ENCODE assay signal across 35 cellular contexts in the genomic region with DNA sequence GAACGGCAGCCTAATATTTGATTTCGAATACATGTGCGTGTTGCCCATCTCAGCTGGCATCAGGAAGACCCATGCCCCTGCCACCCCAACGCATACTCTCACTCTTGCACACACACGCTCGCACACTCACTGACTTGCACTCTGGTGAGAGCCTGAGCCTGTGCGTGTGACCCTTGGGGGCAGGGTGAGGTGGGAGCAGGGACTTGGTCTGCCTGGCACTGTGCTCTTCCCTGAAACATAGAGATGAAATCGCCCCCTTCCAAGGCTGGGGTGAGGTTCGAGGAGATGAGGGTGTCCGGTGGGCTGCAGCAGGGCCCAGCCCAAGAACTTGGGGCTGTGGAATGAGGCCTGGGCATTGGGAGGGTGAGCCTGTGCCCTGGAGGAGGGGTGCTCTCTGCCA. TPM values are rescaled to one million over a fixed set of nuclear protein-coding genes. Genes with fewer than 3 reads are reported as not detected.
"Had no signal": no experiment of that assay in that cellular context is flagged by ENCODE, and none has a peak within 500 bp of the region (broad histone marks: within the 10 kb centered on the region; RNA-seq: fewer than 3 reads in every experiment).

No MANE protein-coding gene starts in this region.

- H2AFZ ChIP-seq: PC-9 had no signal

- H3K27me3 ChIP-seq: ascending aorta, cardiac muscle cell, MG63 had no signal

- DNase-seq: activated CD4-positive, alpha-beta memory T cell treated with anti-CD3 and anti-CD28 coated beads, Interleukin-2, amount 10 ng/mL, durations not matched to agents 7 days and 5 days; activated CD4-positive, alpha-beta T cell treated with anti-CD3 and anti-CD28 coated beads for 1 hour; activated CD4-positive, alpha-beta T cell treated with anti-CD3 and anti-CD28 coated beads for 48 hours; activated CD4-positive, CD25-positive, alpha-beta regulatory T cell; activated CD8-positive, alpha-beta memory T cell treated with anti-CD3 and anti-CD28 coated beads for 24 hours; activated CD8-positive, alpha-beta memory T cell treated with anti-CD3 and anti-CD28 coated beads, Interleukin-2, amount 10 ng/mL, durations not matched to agents 7 days and 5 days; activated CD8-positive, alpha-beta memory T cell treated with anti-CD3 and anti-CD28 coated beads, Interleukin-2, amount 50 U/mL, for 48 hours; activated effector memory CD4-positive, alpha-beta T cell treated with Interleukin-2 at 50 U/mL for 16 hours; activated naive CD4-positive, alpha-beta T cell treated with anti-CD3 and anti-CD28 coated beads, Interleukin-2, amount 10 ng/mL, durations not matched to agents 7 days and 5 days; activated T-cell treated with anti-CD3 and anti-CD28 coated beads, Interleukin-2, amount 50 U/mL, for 48 hours; amniotic stem cell; Kasumi-1; KG1; MG63; NCI-H1048; NCI-H1436 treated with DMSO at 0.1 percent for 48 hours; NCI-H1694 treated with DMSO at 0.1 percent for 48 hours; NCI-H2029; NCI-H2171; NCI-H510A; NCI-H526; NCI-H748 treated with DMSO at 0.1 percent for 48 hours; NK-92 treated with Interleukin-12 subunit alpha and Interleukin-12 subunit beta, amount 100 ng/mL, for 24 hours; PC-9; Right ventricle myocardium superior; SW 1271; T1000; WERI-Rb-1 had no signal

- H3K36me3 Mint-ChIP-seq: activated CD8-positive, alpha-beta memory T cell treated with anti-CD3 and anti-CD28 coated beads, Interleukin-2, amount 10 ng/mL, durations not matched to agents 7 days and 5 days; activated naive CD4-positive, alpha-beta T cell treated with anti-CD3 and anti-CD28 coated beads, Interleukin-2, amount 10 ng/mL, durations not matched to agents 7 days and 5 days; activated naive CD8-positive, alpha-beta T cell had no signal

- H3K9me3 ChIP-seq: ascending aorta, MG63 had no signal

- H3K4me1 ChIP-seq: ascending aorta had no signal

- H3K27me3 Mint-ChIP-seq: activated CD4-positive, alpha-beta memory T cell treated with anti-CD3 and anti-CD28 coated beads, Interleukin-2, amount 10 ng/mL, durations not matched to agents 7 days and 5 days; activated CD8-positive, alpha-beta memory T cell treated with anti-CD3 and anti-CD28 coated beads, Interleukin-2, amount 10 ng/mL, durations not matched to agents 7 days and 5 days; activated naive CD4-positive, alpha-beta T cell treated with anti-CD3 and anti-CD28 coated beads, Interleukin-2, amount 10 ng/mL, durations not matched to agents 7 days and 5 days; activated naive CD8-positive, alpha-beta T cell had no signal

- H3K9me3 Mint-ChIP-seq: activated CD4-positive, alpha-beta memory T cell treated with anti-CD3 and anti-CD28 coated beads, Interleukin-2, amount 10 ng/mL, durations not matched to agents 7 days and 5 days; activated naive CD4-positive, alpha-beta T cell treated with anti-CD3 and anti-CD28 coated beads, Interleukin-2, amount 10 ng/mL, durations not matched to agents 7 days and 5 days; central memory CD8-positive, alpha-beta T cell had no signal

- H3K4me2 ChIP-seq: PC-9 had no signal

- H3K36me3 ChIP-seq: ascending aorta, cardiac muscle cell, MG63, WERI-Rb-1 had no signal

- H3K4me3 Mint-ChIP-seq: activated CD4-positive, alpha-beta memory T cell treated with anti-CD3 and anti-CD28 coated beads, Interleukin-2, amount 10 ng/mL, durations not matched to agents 7 days and 5 days; activated CD8-positive, alpha-beta memory T cell treated with anti-CD3 and anti-CD28 coated beads, Interleukin-2, amount 10 ng/mL, durations not matched to agents 7 days and 5 days; activated naive CD4-positive, alpha-beta T cell treated with anti-CD3 and anti-CD28 coated beads, Interleukin-2, amount 10 ng/mL, durations not matched to agents 7 days and 5 days; activated naive CD8-positive, alpha-beta T cell; central memory CD8-positive, alpha-beta T cell had no signal

- H3K27ac ChIP-seq: ascending aorta, cardiac muscle cell, PC-9, WERI-Rb-1 had no signal

- H3K4me3 ChIP-seq: ascending aorta, cardiac muscle cell, MG63, PC-9 had no signal

- H3K4me1 Mint-ChIP-seq: activated CD4-positive, alpha-beta memory T cell treated with anti-CD3 and anti-CD28 coated beads, Interleukin-2, amount 10 ng/mL, durations not matched to agents 7 days and 5 days; activated CD8-positive, alpha-beta memory T cell treated with anti-CD3 and anti-CD28 coated beads, Interleukin-2, amount 10 ng/mL, durations not matched to agents 7 days and 5 days; activated naive CD4-positive, alpha-beta T cell treated with anti-CD3 and anti-CD28 coated beads, Interleukin-2, amount 10 ng/mL, durations not matched to agents 7 days and 5 days; central memory CD8-positive, alpha-beta T cell had no signal

- H3K27ac Mint-ChIP-seq: activated CD4-positive, alpha-beta memory T cell treated with anti-CD3 and anti-CD28 coated beads, Interleukin-2, amount 10 ng/mL, durations not matched to agents 7 days and 5 days; activated CD8-positive, alpha-beta memory T cell treated with anti-CD3 and anti-CD28 coated beads, Interleukin-2, amount 10 ng/mL, durations not matched to agents 7 days and 5 days; activated naive CD4-positive, alpha-beta T cell treated with anti-CD3 and anti-CD28 coated beads, Interleukin-2, amount 10 ng/mL, durations not matched to agents 7 days and 5 days; activated naive CD8-positive, alpha-beta T cell had no signal

RNA-seq across cellular contexts. Expression of gene LCN9, which starts 1.2 kb away (rescaled TPM):
- total RNA-seq: activated CD4-positive, alpha-beta memory T cell treated with anti-CD3 and anti-CD28 coated beads, Interleukin-2, amount 10 ng/mL, durations not matched to agents 7 days and 5 days; activated CD8-positive, alpha-beta memory T cell treated with anti-CD3 and anti-CD28 coated beads, Interleukin-2, amount 10 ng/mL, durations not matched to agents 7 days and 5 days; ascending aorta; cardiac muscle cell; OCI-LY7; PC-9; Right ventricle myocardium superior; T-helper 1 cell treated with Interleukin-12 subunit alpha and Interleukin-12 subunit beta and Interleukin-4 antibody, amounts not matched to agents 30 ng/mL and 1 ng/mL, for 36 hours; T-helper 2 cell treated with Interferon-gamma antibody and Interleukin-4, amounts not matched to agents 100 ng/mL and 5 ng/mL, for 36 hours had no signal

RNA-seq across cellular contexts. Expression of gene GLT6D1, which starts 24.9 kb away (rescaled TPM):
- total RNA-seq: activated CD4-positive, alpha-beta memory T cell treated with anti-CD3 and anti-CD28 coated beads, Interleukin-2, amount 10 ng/mL, durations not matched to agents 7 days and 5 days; activated CD8-positive, alpha-beta memory T cell treated with anti-CD3 and anti-CD28 coated beads, Interleukin-2, amount 10 ng/mL, durations not matched to agents 7 days and 5 days; ascending aorta; cardiac muscle cell; OCI-LY7; PC-9; Right ventricle myocardium superior; T-helper 1 cell treated with Interleukin-12 subunit alpha and Interleukin-12 subunit beta and Interleukin-4 antibody, amounts not matched to agents 30 ng/mL and 1 ng/mL, for 36 hours; T-helper 2 cell treated with Interferon-gamma antibody and Interleukin-4, amounts not matched to agents 100 ng/mL and 5 ng/mL, for 36 hours had no signal
- polyA plus RNA-seq: cardiac muscle cell had no signal

RNA-seq across cellular contexts. Expression of gene SOHLH1, which starts 35.0 kb away (rescaled TPM):
- total RNA-seq: activated CD4-positive, alpha-beta memory T cell treated with anti-CD3 and anti-CD28 coated beads, Interleukin-2, amount 10 ng/mL, durations not matched to agents 7 days and 5 days; activated CD8-positive, alpha-beta memory T cell treated with anti-CD3 and anti-CD28 coated beads, Interleukin-2, amount 10 ng/mL, durations not matched to agents 7 days and 5 days; ascending aorta; cardiac muscle cell; OCI-LY7; PC-9; Right ventricle myocardium superior; T-helper 1 cell treated with Interleukin-12 subunit alpha and Interleukin-12 subunit beta and Interleukin-4 antibody, amounts not matched to agents 30 ng/mL and 1 ng/mL, for 36 hours; T-helper 2 cell treated with Interferon-gamma antibody and Interleukin-4, amounts not matched to agents 100 ng/mL and 5 ng/mL, for 36 hours had no signal
- polyA plus RNA-seq: cardiac muscle cell had no signal

RNA-seq across cellular contexts. Expression of gene KCNT1, which starts 37.7 kb away (rescaled TPM):
- total RNA-seq: activated CD8-positive, alpha-beta memory T cell treated with anti-CD3 and anti-CD28 coated beads, Interleukin-2, amount 10 ng/mL, durations not matched to agents 7 days and 5 days; ascending aorta; OCI-LY7; PC-9; T-helper 1 cell treated with Interleukin-12 subunit alpha and Interleukin-12 subunit beta and Interleukin-4 antibody, amounts not matched to agents 30 ng/mL and 1 ng/mL, for 36 hours; T-helper 2 cell treated with Interferon-gamma antibody and Interleukin-4, amounts not matched to agents 100 ng/mL and 5 ng/mL, for 36 hours had no signal
